9 cellular contexts compared by ENCODE assay signal in the genomic region with DNA sequence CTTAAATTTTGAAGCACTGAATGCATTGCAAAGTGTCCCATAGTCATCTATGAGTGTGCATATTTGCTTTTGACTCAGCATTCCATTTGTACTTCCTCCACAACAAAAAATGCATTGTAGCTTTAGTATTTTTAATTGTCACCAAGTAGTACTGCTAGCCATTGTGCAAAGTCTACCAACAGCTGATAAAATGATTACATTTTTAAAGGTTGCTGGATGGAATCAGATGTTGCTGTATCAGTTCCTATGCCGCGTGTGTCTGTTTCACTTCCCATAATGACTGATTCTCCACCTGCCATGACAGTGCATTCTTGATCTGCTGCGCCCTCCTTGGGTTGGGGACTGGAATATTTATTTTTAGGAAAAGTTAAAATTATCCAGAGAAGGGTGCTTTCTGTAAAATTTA. TPM values are rescaled to one million over a fixed set of nuclear protein-coding genes. Genes with fewer than 3 reads are reported as not detected.
DNase-seq lines count a peak whose midpoint lies in the region; ATAC-seq and TF ChIP-seq lines count a peak whose summit lies in the region.
"Had no signal": no experiment of that assay in that cellular context is flagged by ENCODE, and none has a peak within 500 bp of the region (broad histone marks: within the 10 kb centered on the region; RNA-seq: fewer than 3 reads in every experiment).

No MANE protein-coding gene starts in this region.

- peak; percentile 82 for DNase-seq in GM12865 (ENCODE audit: low read depth)
- peak; percentile 28 for DNase-seq in fibroblast of pulmonary artery (ENCODE audit: low read depth)
- DNase-seq in dermis blood vessel endothelial cell: no peak
- no peak for DNase-seq in NCI-H2196 (lab: John Stamatoyannopoulos, UW; ENCODE audit: unreplicated experiment)
- no peak for DNase-seq in NCI-H2196 treated with DMSO at 0.1 percent for 48 hours (lab: John Stamatoyannopoulos, UW; ENCODE audit: unreplicated experiment)
- DNase-seq in effector CD8-positive, alpha-beta T cell (lab: John Stamatoyannopoulos, UW): no peak
- DNase-seq: upper lobe of left lung had no signal

- ATAC-seq in GM21526 (IDR thresholded peaks at IDR 0.05; ENCODE audit: low FRiP score, unreplicated experiment): peak; percentile 83
- ATAC-seq in HG03521 (IDR thresholded peaks at IDR 0.05; ENCODE audit: unreplicated experiment): peak; percentile 74

- H3K4me3 ChIP-seq in GM12865 (ENCODE audit: low read depth, low read length): no peak overlapping the region
- H3K4me3 ChIP-seq in fibroblast of pulmonary artery (replicated peaks; ENCODE audit: low read depth, low read length): no peak overlapping the region
- H3K4me3 ChIP-seq: upper lobe of left lung had no signal

- TF ChIP-seq CTCF in GM12865 (IDR thresholded peaks at IDR 0.05; ENCODE audit: insufficient read depth, low read depth, low read length, missing control alignments) (peak; percentile 22), fibroblast of pulmonary artery (IDR thresholded peaks at IDR 0.05; ENCODE audit: low read length, missing control alignments) (no peak)

RNA-seq across cellular contexts. Expression of gene SLX4IP, which starts 41.2 kb away (rescaled TPM):
- total RNA-seq in dermis blood vessel endothelial cell: 3.2 and 4.3 TPM in 2 replicates

RNA-seq across cellular contexts. Expression of gene MKKS, which starts 42.3 kb away (rescaled TPM):
- total RNA-seq in dermis blood vessel endothelial cell: 6.5 and 11.4 TPM in 2 replicates

Comparison
In these comparisons a context has a peak if more than half of its experiments do, and no peak if none do; other contexts are left out.
1. DNase-seq: peak in GM12865 (single experiment) and fibroblast of pulmonary artery (single experiment); none in dermis blood vessel endothelial cell (single experiment), NCI-H2196 (single experiment), NCI-H2196 treated with DMSO at 0.1 percent for 48 hours (single experiment) and effector CD8-positive, alpha-beta T cell (single experiment).